9 cellular contexts compared by ENCODE assay signal in the genomic region with DNA sequence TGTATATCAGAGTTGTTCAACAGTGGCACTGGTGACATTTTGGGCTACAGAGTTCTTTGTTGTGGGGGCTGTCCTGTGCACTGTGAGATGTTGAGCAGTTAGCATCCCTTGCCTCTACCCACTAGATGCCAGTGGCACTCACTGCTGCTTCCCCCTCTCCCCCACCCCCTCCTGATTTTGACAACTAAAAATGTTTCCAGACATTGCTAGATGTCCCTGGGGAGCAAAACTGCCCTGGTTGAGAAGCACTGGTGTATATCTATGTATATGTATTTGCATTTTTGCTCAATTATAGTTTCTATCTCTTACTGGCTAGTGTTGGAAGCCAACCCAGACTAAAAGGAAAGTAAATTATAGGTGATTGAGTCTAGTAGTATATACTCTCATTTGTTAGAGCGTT. TPM values are rescaled to one million over a fixed set of nuclear protein-coding genes. Genes with fewer than 3 reads are reported as not detected.
DNase-seq lines count a peak whose midpoint lies in the region; ATAC-seq, FAIRE-seq and TF ChIP-seq lines count a peak whose summit lies in the region.
"Had no signal": no experiment of that assay in that cellular context is flagged by ENCODE, and none has a peak within 500 bp of the region (broad histone marks: within the 10 kb centered on the region; RNA-seq: fewer than 3 reads in every experiment).

No MANE protein-coding gene starts in this region.

- no peak; a peak in 2 of 6 replicates for TF ChIP-seq CTCF in GM12878 (IDR thresholded peaks at IDR 0.05 in 2 of 3, conservative IDR thresholded peaks at IDR 0.05 in 1 of 3; ENCODE audit: control insufficient read depth in 2 of 3, extremely low read depth in 1 of 3, insufficient read depth in 1 of 3, low read depth in 3 of 3, low read length in 3 of 3)
- TF ChIP-seq CTCF in Caco-2 (IDR thresholded peaks at IDR 0.05; ENCODE audit: insufficient read depth in 1 of 2, low read depth in 1 of 2, low read length in 1 of 2, severe bottlenecking in 1 of 2, unreplicated experiment in 1 of 2) = no peak

- peak in 1 of 2 experiments; percentile 13; a peak in 1 of 4 replicates for TF ChIP-seq EP300 in GM12878 (IDR thresholded peaks at IDR 0.05; ENCODE audit: borderline replicate concordance in 1 of 2, control insufficient read depth in 1 of 2, low read depth in 2 of 2, low read length in 2 of 2)

- no peaks in the 10 kb centered on the region; the same call in 1 of the 2 replicates for H4K20me1 ChIP-seq in GM12878 (ENCODE audit: control insufficient read depth, insufficient read depth)

- H3K4me1 ChIP-seq in GM12878 (ENCODE audit: control insufficient read depth, insufficient read depth, low read length) (peaks cover 36% of the 10 kb centered on the region), Caco-2 (peaks cover 14% of the 10 kb centered on the region)

- H3K36me3 Mint-ChIP-seq in activated CD4-positive, alpha-beta T cell treated with anti-CD3 and anti-CD28 coated beads, Interleukin-2, amount 10 ng/mL, durations not matched to agents 24 days and 14 days (ENCODE audit: low read depth) = peaks cover 28% of the 10 kb centered on the region
- peaks cover 52 to 57% of the 10 kb centered on the region in 2 donors for H3K36me3 Mint-ChIP-seq in stimulated activated naive B cell treated with anti-CD40 and anti-IgM and Interleukin-4, amounts not matched to agents 10 μg/mL and 1 μg/mL and 100 μg/mL, for 72 hours
- peaks cover 29% of the 10 kb centered on the region for H3K36me3 Mint-ChIP-seq in Caco-2 (ENCODE audit: insufficient read depth, unreplicated experiment)

- ATAC-seq in HG03378 (IDR thresholded peaks at IDR 0.05; ENCODE audit: unreplicated experiment) (peak; percentile 33), GM12878 (peak; percentile 16)
- ATAC-seq in stimulated activated naive B cell treated with anti-CD40 and anti-IgM and Interleukin-4, amounts not matched to agents 10 μg/mL and 1 μg/mL and 100 μg/mL, for 72 hours (replicated peaks) = peak; percentile 10 to 23

- no peak overlapping the region for H2AFZ ChIP-seq in GM12878 (ENCODE audit: control insufficient read depth, low read depth, low read length)

- FAIRE-seq in GM12878 (lab: Jason Lieb, UNC) = no peak

- BruUV-seq in GM12878 (replicated peaks; lab: Mats Ljungman, UMichigan) (no TSS peak), Caco-2 (replicated peaks; lab: Mats Ljungman, UMichigan) (no TSS peak)

- in situ Hi-C loops in GM12878 (cut with MboI) = no loop called here

- H3K4me3 ChIP-seq in GM12878 (peak overlapping the region; percentile 98), Caco-2 (ENCODE audit: low read depth, low read length) (no peak overlapping the region)

- H3K4me2 ChIP-seq in GM12878 (ENCODE audit: control insufficient read depth, insufficient read depth) = peak overlapping the region; percentile 90

- H3K36me3 ChIP-seq in GM12878 (ENCODE audit: control insufficient read depth in 2 of 2, insufficient read depth in 2 of 2, low read length in 1 of 2) (peaks cover 3 to 10% of the 10 kb centered on the region in 2 experiments), Caco-2 (ENCODE audit: control insufficient read depth, insufficient read depth, low read length) (no peaks in the 10 kb centered on the region)

- peak overlapping the region; percentile 80 for H3K9ac ChIP-seq in GM12878 (ENCODE audit: control insufficient read depth, insufficient read depth, low read length)

- RAD21 ChIA-PET in GM12878 (lab: Charles Lee; ENCODE audit: unreplicated experiment) = interaction anchor here (0.7 to 15.8 kb wide), 18 partner anchors 9 to 175 kb away, joined by 3 to 429 read pairs (median 6); no protein-coding TSS in a partner anchor

- SMC1A ChIA-PET in GM12878 (lab: Charles Lee; ENCODE audit: uncharacterized antibody, unreplicated experiment) = interaction anchor here (0.7 to 12.9 kb wide), 21 partner anchors 10 to 125 kb away, joined by 3 to 356 read pairs (median 7); no protein-coding TSS in a partner anchor

- DNase-seq in activated CD4-positive, alpha-beta T cell treated with anti-CD3 and anti-CD28 coated beads, Interleukin-2, amount 10 ng/mL, durations not matched to agents 24 days and 14 days = peak; percentile 70
- DNase-seq in activated CD4-positive, alpha-beta T cell treated with anti-CD3 and anti-CD28 coated beads for 1 hour = no peak
- DNase-seq in GM12878 (ENCODE audit: low read depth, low spot score) = peak; percentile 87
- peak; percentile 47 for DNase-seq in stimulated activated naive B cell treated with anti-CD40 and anti-IgM and Interleukin-4, amounts not matched to agents 10 μg/mL and 1 μg/mL and 100 μg/mL, for 72 hours
- no peak for DNase-seq in A172 (ENCODE audit: low spot score)
- no peak for DNase-seq in midbrain (lab: John Stamatoyannopoulos, UW)
- no peak for DNase-seq in Caco-2

- peak overlapping the region; percentile 85 for H3K4me3 Mint-ChIP-seq in activated CD4-positive, alpha-beta T cell treated with anti-CD3 and anti-CD28 coated beads, Interleukin-2, amount 10 ng/mL, durations not matched to agents 24 days and 14 days
- H3K4me3 Mint-ChIP-seq in stimulated activated naive B cell treated with anti-CD40 and anti-IgM and Interleukin-4, amounts not matched to agents 10 μg/mL and 1 μg/mL and 100 μg/mL, for 72 hours = peak overlapping the region; percentile 96 to 98
- H3K4me3 Mint-ChIP-seq in Caco-2 (ENCODE audit: unreplicated experiment) = no peak overlapping the region

- no peaks in the 10 kb centered on the region for H3K27me3 Mint-ChIP-seq in activated CD4-positive, alpha-beta T cell treated with anti-CD3 and anti-CD28 coated beads, Interleukin-2, amount 10 ng/mL, durations not matched to agents 24 days and 14 days
- no peaks in the 10 kb centered on the region for H3K27me3 Mint-ChIP-seq in stimulated activated naive B cell treated with anti-CD40 and anti-IgM and Interleukin-4, amounts not matched to agents 10 μg/mL and 1 μg/mL and 100 μg/mL, for 72 hours
- no peaks in the 10 kb centered on the region for H3K27me3 Mint-ChIP-seq in Caco-2 (ENCODE audit: insufficient read depth, unreplicated experiment)

- POLR2A ChIA-PET in GM12878 (lab: Charles Lee) = interaction anchor here (0.7 to 16.1 kb wide), 14 partner anchors 9 to 103 kb away, joined by 3 to 268 read pairs (median 10); no protein-coding TSS in a partner anchor
- POLR2A ChIA-PET in Caco-2 (lab: Charles Lee) = no interaction called here

- H3K9me3 ChIP-seq in GM12878 (replicated peaks; ENCODE audit: control insufficient read depth, insufficient read depth, low read length) (no peaks in the 10 kb centered on the region; the same call in 2 of the 3 replicates), Caco-2 (no peaks in the 10 kb centered on the region)

- H3K27ac Mint-ChIP-seq in activated CD4-positive, alpha-beta T cell treated with anti-CD3 and anti-CD28 coated beads, Interleukin-2, amount 10 ng/mL, durations not matched to agents 24 days and 14 days = peak overlapping the region; percentile 83
- H3K27ac Mint-ChIP-seq in stimulated activated naive B cell treated with anti-CD40 and anti-IgM and Interleukin-4, amounts not matched to agents 10 μg/mL and 1 μg/mL and 100 μg/mL, for 72 hours = peak overlapping the region; percentile 37
- H3K27ac Mint-ChIP-seq in Caco-2 (ENCODE audit: unreplicated experiment) = no peak overlapping the region

- intact Hi-C loops in activated CD4-positive, alpha-beta T cell treated with anti-CD3 and anti-CD28 coated beads, Interleukin-2, amount 10 ng/mL, durations not matched to agents 24 days and 14 days (cut with micrococcal nuclease) = loop anchor here (1.0 to 5.0 kb wide), 4 partner anchors 20 to 931 kb away; partner anchors contain the start of gene FBXW7
- intact Hi-C loops in GM12878 (cut with micrococcal nuclease; ENCODE audit: unreplicated experiment) (loop anchor here (1.0 kb wide), 2 partner anchors 20 to 35 kb away; no protein-coding TSS in a partner anchor), Caco-2 (cut with micrococcal nuclease; ENCODE audit: unreplicated experiment) (no loop called here)

- WGBS in GM12878 (ENCODE audit: insufficient coverage, insufficient replicate concordance, low lambda C conversion rate, missing lambda C conversion rate) = 4% methylated on average over 1 of the region's 1 CpG

- CTCF ChIA-PET in GM12878 (lab: Yijun Ruan, JAX) = interaction anchor here (0.6 to 6.5 kb wide), 19 partner anchors 10 to 175 kb away, joined by 3 to 55 read pairs (median 6); no protein-coding TSS in a partner anchor
- CTCF ChIA-PET in Caco-2 (lab: Charles Lee) = interaction anchor here (1.0 kb wide), 1 partner anchor 54 kb away, joined by 4 read pairs; no protein-coding TSS in a partner anchor

- TF ChIP-seq POLR2A in GM12878 (IDR thresholded peaks at IDR 0.05; ENCODE audit: low read depth, low read length) = 0 out of 2 replicates have a peak, but pooled peaks have one; percentile 41

- H3K27ac ChIP-seq in GM12878 (ENCODE audit: control insufficient read depth, insufficient read depth) = peak overlapping the region; percentile 88
- H3K27ac ChIP-seq: C4-2B had no signal

- TF ChIP-seq RAD21 in GM12878 (IDR thresholded peaks at IDR 0.05; ENCODE audit: insufficient read depth, low read depth, low read length) = 0 out of 2 replicates have a peak, but pooled peaks have one; percentile 17

- no peaks in the 10 kb centered on the region for H3K27me3 ChIP-seq in GM12878 (replicated peaks in 1 of 2; ENCODE audit: control insufficient read depth in 2 of 2, insufficient read depth in 2 of 2, low read length in 1 of 2)
- H3K27me3 ChIP-seq in Caco-2 (replicated peaks; ENCODE audit: control insufficient read depth, insufficient read depth, low read length) = no peaks in the 10 kb centered on the region

- no peaks in the 10 kb centered on the region for H3K9me3 Mint-ChIP-seq in activated CD4-positive, alpha-beta T cell treated with anti-CD3 and anti-CD28 coated beads, Interleukin-2, amount 10 ng/mL, durations not matched to agents 24 days and 14 days
- H3K9me3 Mint-ChIP-seq in stimulated activated naive B cell treated with anti-CD40 and anti-IgM and Interleukin-4, amounts not matched to agents 10 μg/mL and 1 μg/mL and 100 μg/mL, for 72 hours = peaks cover 7 to 8% of the 10 kb centered on the region in 2 donors
- H3K9me3 Mint-ChIP-seq in Caco-2 (ENCODE audit: unreplicated experiment) = no peaks in the 10 kb centered on the region

- H3K4me1 Mint-ChIP-seq in activated CD4-positive, alpha-beta T cell treated with anti-CD3 and anti-CD28 coated beads, Interleukin-2, amount 10 ng/mL, durations not matched to agents 24 days and 14 days = peaks cover 68% of the 10 kb centered on the region
- peaks cover 54 to 80% of the 10 kb centered on the region in 2 donors for H3K4me1 Mint-ChIP-seq in stimulated activated naive B cell treated with anti-CD40 and anti-IgM and Interleukin-4, amounts not matched to agents 10 μg/mL and 1 μg/mL and 100 μg/mL, for 72 hours
- peaks cover 8% of the 10 kb centered on the region for H3K4me1 Mint-ChIP-seq in Caco-2 (ENCODE audit: low read depth, unreplicated experiment)

- peaks cover 73% of the 10 kb centered on the region for H3K79me2 ChIP-seq in GM12878 (ENCODE audit: control insufficient read depth, insufficient read depth, low read length)

RNA-seq across cellular contexts. Expression of gene TMEM131L, which starts 2.4 kb away (rescaled TPM):
- 40.3 and 40.6 TPM in 2 replicates for total RNA-seq in activated CD4-positive, alpha-beta T cell treated with anti-CD3 and anti-CD28 coated beads, Interleukin-2, amount 10 ng/mL, durations not matched to agents 24 days and 14 days
- 766 and 777 TPM in 2 replicates for total RNA-seq in GM12878 (2013; cell fraction: nucleolus; rRNA removed)
- total RNA-seq in GM12878 (2014; rRNA removed) (77.0 and 90.4 TPM in 2 replicates), GM12878 (2014; rRNA removed; fragmentation: Illumina TruSeq; extraction: Trizol) (64.0 and 66.4 TPM in 2 replicates), GM12878 (2021) (77.8 and 85.2 TPM in 2 replicates), Caco-2 (2022) (20.8 and 20.9 TPM in 2 replicates)
- polyA plus RNA-seq in GM12878 (2011; ENCODE audit: low read depth) = 39.6 TPM
- polyA plus RNA-seq in GM12878 (2011; rRNA removed) (90.9 and 101 TPM in 2 replicates), GM12878 (2014; fragmentation: Illumina TruSeq; extraction: Trizol) (74.3 and 94.5 TPM in 2 replicates), GM12878 (2014; fragmentation: Nextera tagmentation; extraction: Ambion mirVana) (1 to 10 TPM; 8.5 to 9.5 TPM), GM12878 (2014; rRNA removed) (47.1 and 47.5 TPM in 2 replicates), GM12878 (2016; fragmentation: Nextera tagmentation; extraction: Ambion mirVana) (10 to 100 TPM; 74.5 TPM)
- polyA plus RNA-seq in GM12878 (2011; cell fraction: cytosol; rRNA removed) = 65.6 and 84.8 TPM in 2 replicates
- 169 and 183 TPM in 2 replicates for polyA plus RNA-seq in GM12878 (2011; cell fraction: nucleus; rRNA removed)
- polyA plus RNA-seq in GM12878 (2012) = 45.1 and 70.5 TPM in 2 replicates
- polyA minus RNA-seq in GM12878 (2011; rRNA and poly(A)+ RNA removed) = 177 and 187 TPM in 2 replicates
- 53.1 and 74.4 TPM in 2 replicates for polyA minus RNA-seq in GM12878 (2011; cell fraction: cytosol; rRNA and poly(A)+ RNA removed)
- polyA minus RNA-seq in GM12878 (2011; cell fraction: nucleus; rRNA and poly(A)+ RNA removed) = 194 and 231 TPM in 2 replicates
- total RNA-seq in A172 (2014; rRNA removed; shearing (Covaris generic)) = 8.6 and 9.0 TPM in 2 replicates

Comparison
In these comparisons a context has a peak if more than half of its experiments do, and no peak if none do; other contexts are left out.
1. DNase-seq: peak in activated CD4-positive, alpha-beta T cell treated with anti-CD3 and anti-CD28 coated beads, Interleukin-2, amount 10 ng/mL, durations not matched to agents 24 days and 14 days (single experiment), GM12878 (single experiment) and stimulated activated naive B cell treated with anti-CD40 and anti-IgM and Interleukin-4, amounts not matched to agents 10 μg/mL and 1 μg/mL and 100 μg/mL, for 72 hours (single experiment); none in activated CD4-positive, alpha-beta T cell treated with anti-CD3 and anti-CD28 coated beads for 1 hour (single experiment), A172 (single experiment), midbrain (single experiment) and Caco-2 (0 of 2).
2. Peak in every context shown above with its lines, with median percentiles within 50 percentile points of each other: ATAC-seq.